Comparison of ENCODE assay signal across 7 cellular contexts in genomic region chr12:6942331-6942665, GRCh38. TPM values are rescaled to one million over a fixed set of nuclear protein-coding genes. Genes with fewer than 3 reads are reported as not detected.
A peak's percentile ranks its signal among the peaks of the same experiment; 100 is the strongest.
DNase-seq lines count a peak whose midpoint lies in the region; ATAC-seq and TF ChIP-seq lines count a peak whose summit lies in the region.
"Had no signal": no experiment of that assay in that cellular context is flagged by ENCODE, and none has a peak within 500 bp of the region (broad histone marks: within the 10 kb centered on the region; RNA-seq: fewer than 3 reads in every experiment).

No MANE protein-coding gene starts in this region.

- H2AFZ ChIP-seq in HCT116 (ENCODE audit: low read depth, low read length, poor library complexity, severe bottlenecking), result no peak overlapping the region

- no TSS peak for BruUV-seq in HCT116 (replicated peaks; lab: Mats Ljungman, UMichigan)

- peaks cover 55% of the 10 kb centered on the region for H3K4me1 Mint-ChIP-seq in nephron

- no peaks in the 10 kb centered on the region for H3K9me2 ChIP-seq in HCT116 (ENCODE audit: insufficient read depth)

- H3K27me3 ChIP-seq in HCT116 (ENCODE audit: insufficient read depth, low read length), result no peaks in the 10 kb centered on the region
- H3K27me3 ChIP-seq in adipocyte (replicated peaks; ENCODE audit: control insufficient read depth, insufficient read depth, low read length), result no peaks in the 10 kb centered on the region

- H3K9me3 Mint-ChIP-seq in nephron, result no peaks in the 10 kb centered on the region

- peaks cover 28% of the 10 kb centered on the region for H3K36me3 Mint-ChIP-seq in nephron (ENCODE audit: low read depth)

- DNase-seq in HCT116 (ENCODE audit: low read depth, low spot score), result no peak
- no peak for DNase-seq in adipocyte (ENCODE audit: low read depth)
- no peak for DNase-seq in medulla oblongata (ENCODE audit: extremely low spot score)
- DNase-seq: hippocampal formation had no signal

- no peak for TF ChIP-seq CTCF in HCT116 (IDR thresholded peaks at IDR 0.05 in 2 of 3, conservative IDR thresholded peaks at IDR 0.05 in 1 of 3; ENCODE audit: borderline replicate concordance in 1 of 3, insufficient read depth in 1 of 3, low read depth in 2 of 3, low read length in 2 of 3)
- TF ChIP-seq CTCF in nephron (IDR thresholded peaks at IDR 0.05; ENCODE audit: unreplicated experiment in 3 of 3), result no peak

- H3K9ac ChIP-seq in HCT116 (ENCODE audit: low read length) (peak overlapping the region; percentile 88; the same call in 1 of the 2 replicates), adipocyte (ENCODE audit: low read length) (peak overlapping the region; percentile 94)

- H3K36me3 ChIP-seq in HCT116 (ENCODE audit: control insufficient read depth in 1 of 2, insufficient read depth in 2 of 2, low read length in 2 of 2) (peaks cover 4 to 9% of the 10 kb centered on the region in 2 experiments; a peak in 2 of 4 replicates), adipocyte (ENCODE audit: control insufficient read depth, insufficient read depth, low read length, severe bottlenecking) (peaks cover 23% of the 10 kb centered on the region)

- H3K4me3 ChIP-seq in HCT116 (replicated peaks in 1 of 2; ENCODE audit: low read depth in 1 of 2, low read length in 2 of 2) (no peak overlapping the region), adipocyte (ENCODE audit: low read length) (no peak overlapping the region)

- RAD21 ChIA-PET in HCT116 (lab: Charles Lee; ENCODE audit: low non-redundant PET in 1 of 2, low total read pairs in 2 of 2, uncharacterized antibody in 2 of 2, unreplicated experiment in 2 of 2), result no interaction called here

- POLR2A ChIA-PET in HCT116 (lab: Charles Lee), result interaction anchor here (2.9 to 6.2 kb wide), 3 partner anchors 9 to 166 kb away, joined by 22 to 106 read pairs (median 77); partner anchors contain the start of genes C1RL, SPSB2 and TPI1

- peak overlapping the region; percentile 99 for H3K27ac ChIP-seq in HCT116 (ENCODE audit: low read depth, low read length)

- no peak for TF ChIP-seq POLR2A in HCT116 (IDR thresholded peaks at IDR 0.05; ENCODE audit: borderline replicate concordance, extremely low read depth, insufficient read depth, insufficient read length)

- H3K4me2 ChIP-seq in HCT116 (ENCODE audit: low read length), result 0 out of 2 replicates have a peak overlapping the region, but pooled peaks have one; percentile 92

- peak overlapping the region; percentile 99 to 100 (median 100) for H3K27ac Mint-ChIP-seq in nephron

- no peak for TF ChIP-seq RAD21 in HCT116 (IDR thresholded peaks at IDR 0.05; ENCODE audit: low read depth)

- ATAC-seq in HCT116, result no peak
- ATAC-seq in GM19324 (IDR thresholded peaks at IDR 0.05; ENCODE audit: low FRiP score, unreplicated experiment), result no peak
- no peak for ATAC-seq in GM21381 (IDR thresholded peaks at IDR 0.05; ENCODE audit: unreplicated experiment)

- no peaks in the 10 kb centered on the region for H4K20me1 ChIP-seq in HCT116 (ENCODE audit: insufficient read depth)

- H3K4me3 Mint-ChIP-seq in nephron, result peak overlapping the region; percentile 53 to 92 (median 61)

- peaks cover 21 to 69% of the 10 kb centered on the region in 2 experiments for H3K4me1 ChIP-seq in HCT116 (ENCODE audit: control insufficient read depth in 1 of 2, insufficient read depth in 2 of 2, low read length in 2 of 2)
- peaks cover 33% of the 10 kb centered on the region for H3K4me1 ChIP-seq in adipocyte (ENCODE audit: control insufficient read depth, insufficient read depth, low read length)

- H3K27me3 Mint-ChIP-seq in nephron (ENCODE audit: low read depth), result no peaks in the 10 kb centered on the region

- CTCF ChIA-PET in HCT116 (lab: Charles Lee), result interaction anchor here (6.1 kb wide), 1 partner anchor 20 kb away, joined by 101 read pairs; no protein-coding TSS in a partner anchor

- intact Hi-C loops in HCT116 (cut with micrococcal nuclease), result loop anchor here (10.0 kb wide), 1 partner anchor 103 kb away; no protein-coding TSS in a partner anchor

- peaks cover 21% of the 10 kb centered on the region for H3K79me2 ChIP-seq in HCT116 (ENCODE audit: insufficient read depth, low read length)

- H3K9me3 ChIP-seq in HCT116 (ENCODE audit: control insufficient read depth in 1 of 2, insufficient read depth in 1 of 2, low read depth in 1 of 2, low read length in 2 of 2) (no peaks in the 10 kb centered on the region), adipocyte (ENCODE audit: control insufficient read depth, low read length) (no peaks in the 10 kb centered on the region)

TF ChIP-seq in HCT116, 20 proteins besides CTCF, POLR2A, EP300 and RAD21:
- TF ChIP-seq ATF3 (IDR thresholded peaks at IDR 0.05) (no peak), SRF (IDR thresholded peaks at IDR 0.05; ENCODE audit: low read depth) (no peak), EZH2 (IDR thresholded peaks at IDR 0.05) (no peak), CEBPB (IDR thresholded peaks at IDR 0.05; ENCODE audit: low read depth) (no peak), MAX (IDR thresholded peaks at IDR 0.05) (no peak), CBX3 (IDR thresholded peaks at IDR 0.05; ENCODE audit: low read depth) (no peak), YY1 (IDR thresholded peaks at IDR 0.05; ENCODE audit: extremely low read depth, insufficient replicate concordance, low read depth, low read length) (no peak), POLR2AphosphoS5 (IDR thresholded peaks at IDR 0.05; ENCODE audit: low read depth, low read length) (no peak), TCF7L2 (IDR thresholded peaks at IDR 0.05; ENCODE audit: borderline replicate concordance, extremely low read depth, insufficient read depth, insufficient read length) (no peak), FOSL1 (IDR thresholded peaks at IDR 0.05; ENCODE audit: low read depth) (no peak), ZFX (IDR thresholded peaks at IDR 0.05) (no peak), EGR1 (IDR thresholded peaks at IDR 0.05; ENCODE audit: low read depth) (no peak), ELF1 (IDR thresholded peaks at IDR 0.05; ENCODE audit: borderline replicate concordance, low read depth) (no peak), SIN3A (IDR thresholded peaks at IDR 0.05; ENCODE audit: low read depth) (no peak), ZNF274 (IDR thresholded peaks at IDR 0.05; ENCODE audit: low read depth, low read length) (no peak)
TF ChIP-seq in HCT116: peak in this region for 0.

RNA-seq across cellular contexts. Expression of gene RNU7-1, which starts 1.3 kb away (rescaled TPM):
- not detected for total RNA-seq in HCT116 (2021; ENCODE audit: unreplicated experiment)
- not detected in 2 replicates for polyA plus RNA-seq in HCT116 (2012)

RNA-seq across cellular contexts. Expression of gene C12orf57, which starts 1.5 kb away (rescaled TPM):
- 202 TPM for total RNA-seq in HCT116 (2021; ENCODE audit: unreplicated experiment)
- polyA plus RNA-seq in HCT116 (2012), result 409 and 485 TPM in 2 replicates

RNA-seq across cellular contexts. Expression of gene PTPN6, which starts 8.9 kb away (rescaled TPM):
- total RNA-seq in HCT116 (2021; ENCODE audit: unreplicated experiment), result 47.7 TPM
- 63.9 and 64.2 TPM in 2 replicates for polyA plus RNA-seq in HCT116 (2012)

RNA-seq across cellular contexts. Expression of gene ATN1, which starts 14.5 kb away (rescaled TPM):
- 104 TPM for total RNA-seq in HCT116 (2021; ENCODE audit: unreplicated experiment)
- polyA plus RNA-seq in HCT116 (2012), result 82.2 and 91.6 TPM in 2 replicates

RNA-seq across cellular contexts. Expression of gene ENO2, which starts 27.9 kb away (rescaled TPM):
- 117 TPM for total RNA-seq in HCT116 (2021; ENCODE audit: unreplicated experiment)
- 312 and 352 TPM in 2 replicates for polyA plus RNA-seq in HCT116 (2012)
